ENCODE assay signal across 15 cellular contexts in genomic region chr11:27241316-27242122, GRCh38.
A peak's percentile ranks its signal among the peaks of the same experiment; 100 is the strongest.
DNase-seq lines count a peak whose midpoint lies in the region; ATAC-seq, FAIRE-seq and TF ChIP-seq lines count a peak whose summit lies in the region.
"Had no signal": no experiment of that assay in that cellular context is flagged by ENCODE, and none has a peak within 500 bp of the region (broad histone marks: within the 10 kb centered on the region; RNA-seq: fewer than 3 reads in every experiment).

No MANE protein-coding gene starts in this region.

- H3K27me3 ChIP-seq in RWPE2 (ENCODE audit: insufficient read depth, poor library complexity, severe bottlenecking) (no peaks in the 10 kb centered on the region), gastroesophageal sphincter (no peaks in the 10 kb centered on the region)
- H3K27me3 ChIP-seq: heart right ventricle, neutrophil, upper lobe of left lung had no signal

- H3K9me3 ChIP-seq in RWPE2 (ENCODE audit: severe bottlenecking): no peaks in the 10 kb centered on the region
- H3K9me3 ChIP-seq in gastroesophageal sphincter: no peaks in the 10 kb centered on the region
- H3K9me3 ChIP-seq: heart right ventricle, neutrophil, upper lobe of left lung had no signal

- no peaks in the 10 kb centered on the region for H3K4me1 ChIP-seq in RWPE2 (ENCODE audit: insufficient read depth, poor library complexity, severe bottlenecking)
- no peaks in the 10 kb centered on the region for H3K4me1 ChIP-seq in gastroesophageal sphincter
- H3K4me1 ChIP-seq: upper lobe of left lung had no signal

- no peaks in the 10 kb centered on the region for H3K36me3 ChIP-seq in RWPE2 (ENCODE audit: low read depth)
- H3K36me3 ChIP-seq in gastroesophageal sphincter: no peaks in the 10 kb centered on the region
- H3K36me3 ChIP-seq: heart right ventricle, neutrophil, upper lobe of left lung had no signal

- TF ChIP-seq POLR2A in GM12892 (IDR thresholded peaks at IDR 0.05; ENCODE audit: low read depth, low read length) (no peak), gastroesophageal sphincter (IDR thresholded peaks at IDR 0.05) (no peak)

- FAIRE-seq in GM12892 (lab: Jason Lieb, UNC): peak; percentile 5

- H3K27ac ChIP-seq in RWPE2 (ENCODE audit: poor library complexity, severe bottlenecking) (no peak overlapping the region), gastroesophageal sphincter (no peak overlapping the region)
- H3K27ac ChIP-seq: coronary artery, neutrophil, upper lobe of left lung had no signal

- TF ChIP-seq CTCF in RWPE2 (IDR thresholded peaks at IDR 0.05; ENCODE audit: poor library complexity, severe bottlenecking): no peak
- TF ChIP-seq CTCF in epithelial cell of proximal tubule (conservative IDR thresholded peaks at IDR 0.05; ENCODE audit: low read depth, low read length): no peak
- no peak for TF ChIP-seq CTCF in gastroesophageal sphincter (IDR thresholded peaks at IDR 0.05)

- H3K4me3 ChIP-seq in RWPE2 (ENCODE audit: severe bottlenecking) (no peak overlapping the region), epithelial cell of proximal tubule (ENCODE audit: low read depth, low read length) (no peak overlapping the region), skeletal muscle cell (ENCODE audit: low read depth, low read length) (no peak overlapping the region), gastroesophageal sphincter (no peak overlapping the region)
- H3K4me3 ChIP-seq: coronary artery, heart right ventricle, lung, upper lobe of left lung had no signal

- ATAC-seq in RWPE2 (ENCODE audit: low read depth) (peak; percentile 97), GM21825 (IDR thresholded peaks at IDR 0.05; ENCODE audit: unreplicated experiment) (no peak), gastroesophageal sphincter (no peak), HG03095 (IDR thresholded peaks at IDR 0.05; ENCODE audit: unreplicated experiment) (no peak)

- WGBS in gastroesophageal sphincter (ENCODE audit: low coverage in 1 of 2), 2 donors: 54 to 63% methylated on average over 2 of the region's 2 CpGs

- DNase-seq in GM12892 (ENCODE audit: insufficient read length) (no peak), RWPE2 (ENCODE audit: low spot score) (no peak), epithelial cell of proximal tubule (ENCODE audit: low read depth) (peak; percentile 48), skeletal muscle cell (ENCODE audit: low read depth) (peak; percentile 83), NCI-H187 treated with DMSO at 0.1 percent for 48 hours (lab: John Stamatoyannopoulos, UW) (no peak)
- DNase-seq: activated naive CD4-positive, alpha-beta T cell treated with anti-CD3 and anti-CD28 coated beads, Interleukin-2, amount 50 U/mL, for 16 hours; DMS79 treated with DMSO at 0.1 percent for 48 hours; heart right ventricle; upper lobe of left lung had no signal

- TF ChIP-seq EP300 in gastroesophageal sphincter (IDR thresholded peaks at IDR 0.05): no peak

Comparison
In these comparisons a context has a peak if more than half of its experiments do, and no peak if none do; other contexts are left out.
1. DNase-seq: peak in epithelial cell of proximal tubule (single experiment) and skeletal muscle cell (single experiment); none in GM12892 (single experiment), RWPE2 (single experiment) and NCI-H187 treated with DMSO at 0.1 percent for 48 hours (single experiment).